In the genomic region with DNA sequence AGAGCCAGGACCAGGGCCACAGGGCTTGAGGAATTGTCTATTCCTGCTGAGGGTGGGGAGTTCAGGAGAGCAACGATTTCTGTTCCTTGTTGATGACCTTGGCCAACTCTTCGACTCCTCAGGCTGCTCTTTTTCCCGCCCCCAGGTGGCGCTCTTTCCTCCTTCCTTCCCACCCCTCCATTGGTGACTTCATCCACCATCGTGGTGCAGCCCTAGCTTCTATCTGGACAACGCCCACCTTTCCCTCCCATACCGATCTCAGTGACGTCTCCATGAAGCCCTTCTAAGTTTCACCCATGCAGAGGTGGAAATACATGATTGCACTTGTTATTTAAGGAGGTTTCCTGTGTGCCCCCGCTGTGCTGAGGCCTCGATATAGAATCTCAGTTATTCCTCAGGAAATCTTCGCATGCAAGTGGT, we compare ENCODE assay signal across 8 cellular contexts. TPM values are rescaled to one million over a fixed set of nuclear protein-coding genes. Genes with fewer than 3 reads are reported as not detected.
DNase-seq lines count a peak whose midpoint lies in the region; ATAC-seq and TF ChIP-seq lines count a peak whose summit lies in the region.

No MANE protein-coding gene starts in this region.

- H3K9me3 ChIP-seq in ovary = no peaks in the 10 kb centered on the region

- ATAC-seq in HG03045 (IDR thresholded peaks at IDR 0.05; ENCODE audit: unreplicated experiment) = peak; percentile 43
- ATAC-seq in activated naive CD8-positive, alpha-beta T cell treated with anti-CD3 and anti-CD28 coated beads, Interleukin-2, amount 50 U/mL, for 24 hours = peak; percentile 23
- ATAC-seq in left lobe of liver = peak; percentile 40
- no peak for ATAC-seq in HG02938 (IDR thresholded peaks at IDR 0.05; ENCODE audit: unreplicated experiment)

- no peaks in the 10 kb centered on the region for H3K27me3 Mint-ChIP-seq in activated naive CD8-positive, alpha-beta T cell treated with anti-CD3 and anti-CD28 coated beads, Interleukin-2, amount 50 U/mL, for 24 hours
- no peaks in the 10 kb centered on the region for H3K27me3 Mint-ChIP-seq in stimulated activated naive CD8-positive, alpha-beta T cell treated with anti-CD3 and anti-CD28 coated beads, Interleukin-15, Interleukin-2, amounts not matched to agents 100 ng/mL and 50 ng/mL, for 24 hours

- peak overlapping the region; percentile 35 for H3K4me3 Mint-ChIP-seq in activated naive CD8-positive, alpha-beta T cell treated with anti-CD3 and anti-CD28 coated beads, Interleukin-2, amount 50 U/mL, for 24 hours
- peak overlapping the region; percentile 68 for H3K4me3 Mint-ChIP-seq in stimulated activated naive CD8-positive, alpha-beta T cell treated with anti-CD3 and anti-CD28 coated beads, Interleukin-15, Interleukin-2, amounts not matched to agents 100 ng/mL and 50 ng/mL, for 24 hours

- H3K9me3 Mint-ChIP-seq in activated naive CD8-positive, alpha-beta T cell treated with anti-CD3 and anti-CD28 coated beads, Interleukin-2, amount 50 U/mL, for 24 hours = peaks cover 13% of the 10 kb centered on the region
- peaks cover 14% of the 10 kb centered on the region for H3K9me3 Mint-ChIP-seq in stimulated activated naive CD8-positive, alpha-beta T cell treated with anti-CD3 and anti-CD28 coated beads, Interleukin-15, Interleukin-2, amounts not matched to agents 100 ng/mL and 50 ng/mL, for 24 hours

- intact Hi-C loops in ovary (cut with DNase I) = no loop called here

- no peak for TF ChIP-seq POLR2A in ovary (IDR thresholded peaks at IDR 0.05)

- peaks cover 90% of the 10 kb centered on the region for H3K4me1 Mint-ChIP-seq in activated naive CD8-positive, alpha-beta T cell treated with anti-CD3 and anti-CD28 coated beads, Interleukin-2, amount 50 U/mL, for 24 hours
- H3K4me1 Mint-ChIP-seq in stimulated activated naive CD8-positive, alpha-beta T cell treated with anti-CD3 and anti-CD28 coated beads, Interleukin-15, Interleukin-2, amounts not matched to agents 100 ng/mL and 50 ng/mL, for 24 hours (ENCODE audit: low read depth) = peaks cover 90% of the 10 kb centered on the region

- TF ChIP-seq CTCF in GM12873 (IDR thresholded peaks at IDR 0.05; ENCODE audit: insufficient read depth, low read depth, low read length, missing control alignments) (peak; percentile 94), ovary (IDR thresholded peaks at IDR 0.05) (no peak)

- no peaks in the 10 kb centered on the region for H3K27me3 ChIP-seq in ovary

- WGBS in ovary, 3 donors = 40 to 52% (median 50%) methylated on average over 11 of the region's 11 CpGs

- no peak overlapping the region for H3K4me3 ChIP-seq in ovary

- H3K4me1 ChIP-seq in ovary (ENCODE audit: insufficient read depth) = no peaks in the 10 kb centered on the region

- DNase-seq in SHP77 treated with DMSO at 0.1 percent for 48 hours (lab: John Stamatoyannopoulos, UW) (peak; percentile 13), left lobe of liver (ENCODE audit: low spot score) (no peak), ovary (no peak)
- peak; percentile 85 for DNase-seq in activated naive CD8-positive, alpha-beta T cell treated with anti-CD3 and anti-CD28 coated beads, Interleukin-2, amount 50 U/mL, for 24 hours

- no peak for TF ChIP-seq EP300 in ovary (IDR thresholded peaks at IDR 0.05)

- no peak overlapping the region for H3K27ac ChIP-seq in ovary

- H3K36me3 ChIP-seq in ovary = no peaks in the 10 kb centered on the region

- peak overlapping the region; percentile 84 for H3K27ac Mint-ChIP-seq in activated naive CD8-positive, alpha-beta T cell treated with anti-CD3 and anti-CD28 coated beads, Interleukin-2, amount 50 U/mL, for 24 hours
- peak overlapping the region; percentile 88 for H3K27ac Mint-ChIP-seq in stimulated activated naive CD8-positive, alpha-beta T cell treated with anti-CD3 and anti-CD28 coated beads, Interleukin-15, Interleukin-2, amounts not matched to agents 100 ng/mL and 50 ng/mL, for 24 hours

- H3K36me3 Mint-ChIP-seq in activated naive CD8-positive, alpha-beta T cell treated with anti-CD3 and anti-CD28 coated beads, Interleukin-2, amount 50 U/mL, for 24 hours (ENCODE audit: low read depth) = no peaks in the 10 kb centered on the region
- peaks cover 2% of the 10 kb centered on the region for H3K36me3 Mint-ChIP-seq in stimulated activated naive CD8-positive, alpha-beta T cell treated with anti-CD3 and anti-CD28 coated beads, Interleukin-15, Interleukin-2, amounts not matched to agents 100 ng/mL and 50 ng/mL, for 24 hours (ENCODE audit: low read depth)

RNA-seq across cellular contexts. Expression of gene CARD11, which starts 22.1 kb away (rescaled TPM):
- total RNA-seq in left lobe of liver = 0.63 TPM
- total RNA-seq in ovary = 1 to 10 TPM in 2 of 7 donors, under 1 TPM in 5; 0.28 to 2.5 (median 0.80) TPM
- polyA plus RNA-seq in ovary = 1 to 10 TPM in 1 of 2 donors, under 1 TPM in 1; 0.51 to 1.9 TPM

Comparison
In these comparisons a context has a peak if more than half of its experiments do, and no peak if none do; other contexts are left out.
1. DNase-seq: peak in SHP77 treated with DMSO at 0.1 percent for 48 hours (single experiment) and activated naive CD8-positive, alpha-beta T cell treated with anti-CD3 and anti-CD28 coated beads, Interleukin-2, amount 50 U/mL, for 24 hours (single experiment); none in left lobe of liver (single experiment) and ovary (0 of 5).